In genomic region chrY:7343261-7343660, GRCh38 we compare ENCODE assay signal across 24 cellular contexts.
DNase-seq lines count a peak whose midpoint lies in the region; ATAC-seq and TF ChIP-seq lines count a peak whose summit lies in the region.
"Had no signal": no experiment of that assay in that cellular context is flagged by ENCODE, and none has a peak within 500 bp of the region (broad histone marks: within the 10 kb centered on the region; RNA-seq: fewer than 3 reads in every experiment).

No MANE protein-coding gene starts in this region.

- in situ Hi-C loops in GM13976 (cut with MboI; ENCODE audit: low sequenced_read_pairs, unreplicated experiment): no loop called here

- H3K9me3 ChIP-seq in esophagus squamous epithelium: no peaks in the 10 kb centered on the region
- H3K9me3 ChIP-seq: adrenal gland, neutrophil, Peyer's patch, prostate gland, SJSA1, upper lobe of left lung had no signal

- DNase-seq in activated CD4-positive, alpha-beta T cell treated with anti-CD3 and anti-CD28 coated beads for 36 hours: no peak
- DNase-seq in activated CD4-positive, alpha-beta T cell treated with anti-CD3 and anti-CD28 coated beads for 48 hours: no peak
- DNase-seq in stimulated activated naive CD8-positive, alpha-beta T cell treated with anti-CD3 and anti-CD28 coated beads, Interleukin-15, Interleukin-2, amounts not matched to agents 100 U/mL and 50 U/mL, for 24 hours: no peak
- DNase-seq in central memory CD8-positive, alpha-beta T cell (ENCODE audit: low spot score in 2 of 2): no peak
- DNase-seq in esophagus squamous epithelium (lab: John Stamatoyannopoulos, UW): no peak
- DNase-seq in GM13976 (ENCODE audit: low spot score): no peak
- DNase-seq: activated T-cell treated with anti-CD3 and anti-CD28 coated beads, Interleukin-2, amount 50 U/mL, for 1 hour; adrenal gland; brain microvascular endothelial cell; COR-L47; DMS79; GF-D8; glutamatergic neuron; NCI-H187; NCI-H524 treated with DMSO at 0.1 percent for 48 hours; Peyer's patch; upper lobe of left lung had no signal

- intact Hi-C loops in activated CD4-positive, alpha-beta T cell treated with anti-CD3 and anti-CD28 coated beads for 36 hours (cut with DNase I, micrococcal nuclease): loop anchor here (5.0 to 10.0 kb wide), 4 partner anchors 51 to 472 kb away; no protein-coding TSS in a partner anchor
- intact Hi-C loops in esophagus squamous epithelium (cut with DNase I): no loop called here

- peaks cover 62% of the 10 kb centered on the region for H3K36me3 Mint-ChIP-seq in activated CD4-positive, alpha-beta T cell treated with anti-CD3 and anti-CD28 coated beads for 36 hours (ENCODE audit: low read depth)
- peaks cover 32% of the 10 kb centered on the region for H3K36me3 Mint-ChIP-seq in stimulated activated naive CD8-positive, alpha-beta T cell treated with anti-CD3 and anti-CD28 coated beads, Interleukin-15, Interleukin-2, amounts not matched to agents 100 ng/mL and 50 ng/mL, for 24 hours (ENCODE audit: low read depth)
- peaks cover 51% of the 10 kb centered on the region for H3K36me3 Mint-ChIP-seq in central memory CD8-positive, alpha-beta T cell (ENCODE audit: insufficient read depth)

- H3K4me1 ChIP-seq in esophagus squamous epithelium: peaks cover 0 to 16% (median 0%) of the 10 kb centered on the region in 3 donors
- H3K4me1 ChIP-seq: adrenal gland, Peyer's patch, prostate gland, SJSA1, upper lobe of left lung had no signal

- no peaks in the 10 kb centered on the region for H3K27me3 ChIP-seq in esophagus squamous epithelium
- H3K27me3 ChIP-seq: adrenal gland, brain microvascular endothelial cell, neutrophil, Peyer's patch, SJSA1, upper lobe of left lung had no signal

- H3K27ac Mint-ChIP-seq in activated CD4-positive, alpha-beta T cell treated with anti-CD3 and anti-CD28 coated beads for 36 hours: peak overlapping the region; percentile 90
- peak overlapping the region; percentile 92 for H3K27ac Mint-ChIP-seq in stimulated activated naive CD8-positive, alpha-beta T cell treated with anti-CD3 and anti-CD28 coated beads, Interleukin-15, Interleukin-2, amounts not matched to agents 100 ng/mL and 50 ng/mL, for 24 hours
- H3K27ac Mint-ChIP-seq in central memory CD8-positive, alpha-beta T cell (ENCODE audit: low read depth): peak overlapping the region; percentile 50
- H3K27ac Mint-ChIP-seq: B cell, memory B cell had no signal

- ATAC-seq in activated CD4-positive, alpha-beta T cell treated with anti-CD3 and anti-CD28 coated beads for 36 hours: no peak
- ATAC-seq in stimulated activated naive CD8-positive, alpha-beta T cell treated with anti-CD3 and anti-CD28 coated beads, Interleukin-15, Interleukin-2, amounts not matched to agents 100 U/mL and 50 U/mL, for 24 hours: no peak
- no peak for ATAC-seq in central memory CD8-positive, alpha-beta T cell (replicated peaks; ENCODE audit: extremely low read depth, poor library complexity, severe bottlenecking)
- no peak for ATAC-seq in esophagus mucosa

- POLR2A ChIA-PET in activated CD4-positive, alpha-beta T cell treated with anti-CD3 and anti-CD28 coated beads for 36 hours (lab: Charles Lee): no interaction called here

- peaks cover 0 to 22% (median 0%) of the 10 kb centered on the region in 3 donors for H3K36me3 ChIP-seq in esophagus squamous epithelium
- H3K36me3 ChIP-seq: adrenal gland, brain microvascular endothelial cell, neutrophil, Peyer's patch, prostate gland, upper lobe of left lung had no signal

- 81% methylated on average over 2 of the region's 4 CpGs; no CpG with 5 or more reads in 1 of the 2 donors for WGBS in esophagus squamous epithelium, 2 donors

- CTCF ChIA-PET in activated CD4-positive, alpha-beta T cell treated with anti-CD3 and anti-CD28 coated beads for 36 hours (lab: Charles Lee): interaction anchor here (0.9 kb wide), 1 partner anchor 9 kb away, joined by 3 read pairs; no protein-coding TSS in a partner anchor

- H3K27ac ChIP-seq in esophagus squamous epithelium: peak overlapping the region in 1 of 4 donors; percentile 17
- H3K27ac ChIP-seq: adrenal gland, brain microvascular endothelial cell, neutrophil, Peyer's patch, prostate gland, SJSA1, upper lobe of left lung had no signal

- H3K4me3 Mint-ChIP-seq in activated CD4-positive, alpha-beta T cell treated with anti-CD3 and anti-CD28 coated beads for 36 hours: peak overlapping the region; percentile 42
- no peak overlapping the region for H3K4me3 Mint-ChIP-seq in stimulated activated naive CD8-positive, alpha-beta T cell treated with anti-CD3 and anti-CD28 coated beads, Interleukin-15, Interleukin-2, amounts not matched to agents 100 ng/mL and 50 ng/mL, for 24 hours
- no peak overlapping the region for H3K4me3 Mint-ChIP-seq in central memory CD8-positive, alpha-beta T cell
- H3K4me3 Mint-ChIP-seq: B cell, memory B cell had no signal

- TF ChIP-seq CTCF in esophagus squamous epithelium (IDR thresholded peaks at IDR 0.05) (no peak), GM13976 (IDR thresholded peaks at IDR 0.05; ENCODE audit: borderline replicate concordance, control extremely low read depth, extremely low read depth, insufficient read depth, missing control alignments) (no peak)

- H3K4me3 ChIP-seq in esophagus squamous epithelium: no peak overlapping the region
- H3K4me3 ChIP-seq: adrenal gland, Peyer's patch, prostate gland, SJSA1, upper lobe of left lung had no signal

- no peaks in the 10 kb centered on the region for H3K27me3 Mint-ChIP-seq in activated CD4-positive, alpha-beta T cell treated with anti-CD3 and anti-CD28 coated beads for 36 hours
- no peaks in the 10 kb centered on the region for H3K27me3 Mint-ChIP-seq in stimulated activated naive CD8-positive, alpha-beta T cell treated with anti-CD3 and anti-CD28 coated beads, Interleukin-15, Interleukin-2, amounts not matched to agents 100 ng/mL and 50 ng/mL, for 24 hours
- no peaks in the 10 kb centered on the region for H3K27me3 Mint-ChIP-seq in central memory CD8-positive, alpha-beta T cell
- H3K27me3 Mint-ChIP-seq: B cell, memory B cell had no signal

- peaks cover 49% of the 10 kb centered on the region for H3K4me1 Mint-ChIP-seq in activated CD4-positive, alpha-beta T cell treated with anti-CD3 and anti-CD28 coated beads for 36 hours
- H3K4me1 Mint-ChIP-seq in stimulated activated naive CD8-positive, alpha-beta T cell treated with anti-CD3 and anti-CD28 coated beads, Interleukin-15, Interleukin-2, amounts not matched to agents 100 ng/mL and 50 ng/mL, for 24 hours (ENCODE audit: low read depth): peaks cover 36% of the 10 kb centered on the region
- H3K4me1 Mint-ChIP-seq in central memory CD8-positive, alpha-beta T cell: peaks cover 49% of the 10 kb centered on the region

- H3K9me3 Mint-ChIP-seq in activated CD4-positive, alpha-beta T cell treated with anti-CD3 and anti-CD28 coated beads for 36 hours (ENCODE audit: low read depth): no peaks in the 10 kb centered on the region
- H3K9me3 Mint-ChIP-seq in stimulated activated naive CD8-positive, alpha-beta T cell treated with anti-CD3 and anti-CD28 coated beads, Interleukin-15, Interleukin-2, amounts not matched to agents 100 ng/mL and 50 ng/mL, for 24 hours: no peaks in the 10 kb centered on the region
- H3K9me3 Mint-ChIP-seq in central memory CD8-positive, alpha-beta T cell: no peaks in the 10 kb centered on the region
- H3K9me3 Mint-ChIP-seq: memory B cell had no signal

- no peak for TF ChIP-seq POLR2A in esophagus squamous epithelium (IDR thresholded peaks at IDR 0.05)
